ENCODE assay signal across 8 cellular contexts in the genomic region with DNA sequence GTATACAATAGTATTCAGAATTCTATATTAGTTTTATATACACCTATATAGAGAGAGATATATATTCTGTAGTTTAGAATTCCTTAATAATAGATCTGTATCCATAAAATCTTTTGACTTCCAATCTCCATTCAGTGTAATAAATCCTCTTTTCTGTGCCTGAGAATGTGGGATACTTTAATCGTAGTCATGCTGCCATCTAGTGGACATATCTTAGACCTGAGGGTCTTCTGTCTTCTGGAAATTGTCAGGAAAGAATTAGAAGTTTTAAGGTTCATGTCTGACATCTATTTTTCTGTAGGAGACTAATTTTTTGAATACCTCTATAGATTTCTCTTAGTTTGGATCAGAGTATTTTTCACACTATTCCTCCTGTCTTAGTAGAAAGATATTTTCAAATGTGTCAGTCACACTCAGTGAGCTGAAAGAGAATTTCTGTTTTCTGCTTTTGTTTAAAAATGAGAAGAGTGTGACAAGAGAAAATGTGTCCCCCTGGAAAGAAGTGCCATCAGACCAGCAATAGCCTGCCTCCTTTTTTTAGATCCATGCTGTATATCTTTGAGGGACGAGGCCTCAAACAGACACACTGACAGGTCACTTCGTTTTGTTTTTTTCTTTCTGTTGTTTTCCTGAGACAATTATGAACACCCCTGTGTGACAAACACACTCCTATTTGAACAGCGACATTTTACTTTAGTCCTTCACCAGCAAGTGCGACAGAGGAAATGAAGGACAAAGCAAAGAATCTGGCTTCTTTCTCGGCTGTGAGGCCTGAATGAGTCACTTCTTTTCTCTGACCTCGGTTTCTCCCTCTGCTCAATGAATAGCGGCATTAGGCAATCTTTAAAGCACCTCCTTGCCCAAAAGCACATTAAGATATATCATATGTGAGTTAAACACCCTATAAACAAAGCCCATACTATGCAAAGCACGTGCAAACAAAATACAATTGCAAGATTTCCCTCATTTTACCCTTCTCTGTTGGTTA.
A peak's percentile ranks its signal among the peaks of the same experiment; 100 is the strongest.
DNase-seq lines count a peak whose midpoint lies in the region; ATAC-seq and TF ChIP-seq lines count a peak whose summit lies in the region.

No MANE protein-coding gene starts in this region.

- H3K27ac ChIP-seq in GM23248 (no peak overlapping the region), SU-DHL-6 (ENCODE audit: low read depth, low read length) (no peak overlapping the region), gastroesophageal sphincter (no peak overlapping the region)

- H3K9ac ChIP-seq in GM23248 (no peak overlapping the region), SU-DHL-6 (ENCODE audit: low read length) (no peak overlapping the region)

- peak; percentile 5 for DNase-seq in DMS153 (lab: John Stamatoyannopoulos, UW)
- peak; percentile 75 for DNase-seq in GM23248
- DNase-seq in NCI-H1417 treated with DMSO at 0.1 percent for 48 hours (lab: John Stamatoyannopoulos, UW): peak; percentile 38
- DNase-seq in skeletal muscle cell (ENCODE audit: low read depth): peak; percentile 10
- DNase-seq in activated CD8-positive, alpha-beta memory T cell treated with anti-CD3 and anti-CD28 coated beads, Interleukin-2, amount 50 U/mL, for 4 hours: no peak

- H3K4me1 ChIP-seq in GM23248 (ENCODE audit: insufficient read depth) (no peaks in the 10 kb centered on the region), gastroesophageal sphincter (no peaks in the 10 kb centered on the region)

- H3K27me3 ChIP-seq in GM23248 (replicated peaks; ENCODE audit: insufficient read depth): no peaks in the 10 kb centered on the region
- H3K27me3 ChIP-seq in SU-DHL-6 (ENCODE audit: low read length): no peaks in the 10 kb centered on the region; the same call in 1 of the 2 replicates
- H3K27me3 ChIP-seq in gastroesophageal sphincter: no peaks in the 10 kb centered on the region

- no peaks in the 10 kb centered on the region for H4K20me1 ChIP-seq in GM23248 (ENCODE audit: insufficient read depth)
- H4K20me1 ChIP-seq in SU-DHL-6 (ENCODE audit: low read depth, low read length): no peaks in the 10 kb centered on the region

- H3K79me2 ChIP-seq in GM23248 (ENCODE audit: insufficient read depth): no peaks in the 10 kb centered on the region
- no peaks in the 10 kb centered on the region for H3K79me2 ChIP-seq in SU-DHL-6 (ENCODE audit: insufficient read depth, low read length)

- H2AFZ ChIP-seq in GM23248: 0 out of 2 replicates have a peak overlapping the region, but pooled peaks have one; percentile 28
- H2AFZ ChIP-seq in SU-DHL-6 (ENCODE audit: low read depth, low read length, severe bottlenecking): no peak overlapping the region

- H3K4me2 ChIP-seq in GM23248 (ENCODE audit: unreplicated experiment) (no peak overlapping the region), SU-DHL-6 (ENCODE audit: low read depth, low read length, poor library complexity, severe bottlenecking) (no peak overlapping the region)

- 46 to 56% methylated on average over 9 of the region's 9 CpGs for WGBS in GM23248 (ENCODE audit: low coverage in 1 of 2, low lambda C conversion rate in 2 of 2, missing lambda C conversion rate in 2 of 2), 2 experiments
- 65 to 67% methylated on average over 9 of the region's 9 CpGs for WGBS in gastroesophageal sphincter (ENCODE audit: low coverage in 1 of 2), 2 donors

- no peaks in the 10 kb centered on the region for H3K9me3 ChIP-seq in GM23248 (ENCODE audit: low read depth)
- no peaks in the 10 kb centered on the region for H3K9me3 ChIP-seq in SU-DHL-6 (ENCODE audit: insufficient read depth, low read length)
- no peaks in the 10 kb centered on the region for H3K9me3 ChIP-seq in gastroesophageal sphincter

- TF ChIP-seq CTCF in SU-DHL-6 (IDR thresholded peaks at IDR 0.05; ENCODE audit: insufficient read depth, low read length, poor library complexity, severe bottlenecking): peak; percentile 54
- peak; percentile 36 to 68 (median 45) for TF ChIP-seq CTCF in gastroesophageal sphincter (IDR thresholded peaks at IDR 0.05)

- TF ChIP-seq EP300 in gastroesophageal sphincter (IDR thresholded peaks at IDR 0.05): no peak

- no peak for ATAC-seq in gastroesophageal sphincter
- no peak for ATAC-seq in HG02970 (IDR thresholded peaks at IDR 0.05; ENCODE audit: low FRiP score, unreplicated experiment)

- no peak for TF ChIP-seq POLR2A in gastroesophageal sphincter (IDR thresholded peaks at IDR 0.05)

- H3F3A ChIP-seq in GM23248 (ENCODE audit: insufficient read depth) (no peaks in the 10 kb centered on the region), SU-DHL-6 (ENCODE audit: insufficient read depth) (no peaks in the 10 kb centered on the region)

- H3K9me2 ChIP-seq in GM23248 (ENCODE audit: insufficient read depth) (no peaks in the 10 kb centered on the region), SU-DHL-6 (replicated peaks; ENCODE audit: insufficient read depth, low read length) (no peaks in the 10 kb centered on the region)

- in situ Hi-C loops in GM23248 (cut with MboI): loop anchor here (10.0 kb wide), 1 partner anchor 92 kb away; no protein-coding TSS in a partner anchor

- no peaks in the 10 kb centered on the region for H3K36me3 ChIP-seq in GM23248 (ENCODE audit: low read depth)
- no peaks in the 10 kb centered on the region for H3K36me3 ChIP-seq in SU-DHL-6 (ENCODE audit: low read length)
- H3K36me3 ChIP-seq in gastroesophageal sphincter: no peaks in the 10 kb centered on the region

- H3K4me3 ChIP-seq in GM23248 (no peak overlapping the region), SU-DHL-6 (ENCODE audit: insufficient read depth, low read length, poor library complexity, severe bottlenecking) (no peak overlapping the region), gastroesophageal sphincter (no peak overlapping the region), skeletal muscle cell (ENCODE audit: low read depth, low read length) (no peak overlapping the region)
